ENCODE assay signal across 8 cellular contexts in genomic region chr22:46754110-46754799, GRCh38. TPM values are rescaled to one million over a fixed set of nuclear protein-coding genes. Genes with fewer than 3 reads are reported as not detected.
A peak's percentile ranks its signal among the peaks of the same experiment; 100 is the strongest.
DNase-seq lines count a peak whose midpoint lies in the region; ATAC-seq and TF ChIP-seq lines count a peak whose summit lies in the region.

No MANE protein-coding gene starts in this region.

- TF ChIP-seq CTCF in HFFc6 (IDR thresholded peaks at IDR 0.05) (no peak), WTC11 (IDR thresholded peaks at IDR 0.05) (no peak), fibroblast of villous mesenchyme (IDR thresholded peaks at IDR 0.05; ENCODE audit: insufficient read depth, low read depth, low read length) (no peak), psoas muscle (IDR thresholded peaks at IDR 0.05) (no peak), WERI-Rb-1 (IDR thresholded peaks at IDR 0.05; ENCODE audit: low read depth, low read length) (no peak)

- POLR2A ChIA-PET in WTC11 (lab: Charles Lee), result no interaction called here

- H3K36me3 Mint-ChIP-seq in HFFc6 (ENCODE audit: low read depth), result peaks cover 16% of the 10 kb centered on the region
- H3K36me3 Mint-ChIP-seq in WTC11, result peaks cover 26% of the 10 kb centered on the region

- peaks cover 48% of the 10 kb centered on the region for H3K4me1 Mint-ChIP-seq in HFFc6 (ENCODE audit: low read depth)
- no peaks in the 10 kb centered on the region; the same call in 1 of the 2 replicates for H3K4me1 Mint-ChIP-seq in WTC11

- peak overlapping the region; percentile 100 for H3K27ac Mint-ChIP-seq in HFFc6
- H3K27ac Mint-ChIP-seq in WTC11, result no peak overlapping the region

- H3K36me3 ChIP-seq in psoas muscle (ENCODE audit: insufficient read depth in 1 of 2, low read depth in 1 of 2), result no peaks in the 10 kb centered on the region
- H3K36me3 ChIP-seq in WERI-Rb-1, result no peaks in the 10 kb centered on the region

- H3K4me3 ChIP-seq in fibroblast of villous mesenchyme (ENCODE audit: low read depth, low read length) (no peak overlapping the region), psoas muscle (peak overlapping the region; percentile 46), WERI-Rb-1 (ENCODE audit: low read depth, low read length) (no peak overlapping the region)

- H3K27ac ChIP-seq in psoas muscle, result peak overlapping the region; percentile 99
- no peak overlapping the region for H3K27ac ChIP-seq in WERI-Rb-1

- peaks cover 38% of the 10 kb centered on the region for H3K4me1 ChIP-seq in psoas muscle

- ATAC-seq in WTC11 (no peak), psoas muscle (peak; percentile 87 to 92 (median 89)), HG03342 (IDR thresholded peaks at IDR 0.05; ENCODE audit: unreplicated experiment) (no peak)

- peaks cover 12% of the 10 kb centered on the region for H3K9me3 Mint-ChIP-seq in HFFc6
- peaks cover 27% of the 10 kb centered on the region for H3K9me3 Mint-ChIP-seq in WTC11

- H3K4me3 Mint-ChIP-seq in HFFc6, result peak overlapping the region; percentile 85
- no peak overlapping the region for H3K4me3 Mint-ChIP-seq in WTC11

- intact Hi-C loops in psoas muscle (cut with DNase I), result no loop called here

- CTCF ChIA-PET in WTC11 (lab: Charles Lee), result no interaction called here

- 4 to 9% (median 5%) methylated on average over 14 of the region's 14 CpGs for WGBS in psoas muscle, 3 donors

- no peaks in the 10 kb centered on the region for H3K27me3 ChIP-seq in psoas muscle (ENCODE audit: insufficient read depth in 3 of 3, low read length in 2 of 3)
- no peaks in the 10 kb centered on the region for H3K27me3 ChIP-seq in WERI-Rb-1 (ENCODE audit: insufficient read depth, low read depth, severe bottlenecking)

- H3K9me3 ChIP-seq in psoas muscle, result no peaks in the 10 kb centered on the region
- peaks cover 14% of the 10 kb centered on the region for H3K9me3 ChIP-seq in WERI-Rb-1 (ENCODE audit: severe bottlenecking)

- peaks cover 3% of the 10 kb centered on the region; the same call in 1 of the 2 replicates for H3K27me3 Mint-ChIP-seq in HFFc6 (ENCODE audit: insufficient read depth)
- peaks cover 2% of the 10 kb centered on the region for H3K27me3 Mint-ChIP-seq in WTC11 (ENCODE audit: low read depth)

- DNase-seq in AG08395 (ENCODE audit: low spot score) (peak; percentile 99), HFFc6 (peak; percentile 98), WTC11 (ENCODE audit: low spot score) (no peak), fibroblast of villous mesenchyme (ENCODE audit: low read depth) (peak; percentile 96), psoas muscle (peak; percentile 97 to 98), DMS153 treated with DMSO at 0.1 percent for 48 hours (lab: John Stamatoyannopoulos, UW; ENCODE audit: unreplicated experiment) (no peak), WERI-Rb-1 (no peak)

TF ChIP-seq in WTC11, 78 proteins besides CTCF, POLR2A, EP300 and RAD21:
- TF ChIP-seq GABPB1 (CRISPR knock-in tag; IDR thresholded peaks at IDR 0.05) (peak; percentile 50), AFF4 (CRISPR knock-in tag; IDR thresholded peaks at IDR 0.05; ENCODE audit: borderline replicate concordance) (no peak), AR (CRISPR knock-in tag; IDR thresholded peaks at IDR 0.05) (no peak), ATF3 (CRISPR knock-in tag; conservative IDR thresholded peaks at IDR 0.05) (no peak), ERG (CRISPR knock-in tag; IDR thresholded peaks at IDR 0.05) (no peak)

RNA-seq across cellular contexts. Expression of gene TBC1D22A, which starts 8.2 kb away (rescaled TPM):
- 10 to 100 TPM; 20.4 to 24.1 (median 22.2) TPM for total RNA-seq in HFFc6 (2021; fragmentation: NEBNext Ultra II Directional; extraction: Animal tissue kit (Norgen Biotek cat#: 25700))
- total RNA-seq in WTC11 (2021), result 18.1 to 21.0 TPM (median 19.1 TPM) in 3 replicates
- total RNA-seq in fibroblast of villous mesenchyme, result 12.5 and 14.5 TPM in 2 replicates
- total RNA-seq in psoas muscle, result 10 to 100 TPM; 15.7 to 25.0 (median 20.6) TPM
- 10 to 100 TPM; 11.7 to 19.0 (median 14.8) TPM for polyA plus RNA-seq in psoas muscle

RNA-seq across cellular contexts. Expression of gene CERK, which starts 16.2 kb away (rescaled TPM):
- total RNA-seq in HFFc6 (2021; fragmentation: NEBNext Ultra II Directional; extraction: Animal tissue kit (Norgen Biotek cat#: 25700)), result 10 to 100 TPM; 49.1 to 54.8 (median 52.0) TPM
- 45.6 to 50.2 TPM (median 49.7 TPM) in 3 replicates for total RNA-seq in WTC11 (2021)
- 37.7 and 38.9 TPM in 2 replicates for total RNA-seq in fibroblast of villous mesenchyme
- 10 to 100 TPM; 26.9 to 38.1 (median 33.9) TPM for total RNA-seq in psoas muscle
- polyA plus RNA-seq in psoas muscle, result 10 to 100 TPM; 13.0 to 26.8 (median 24.8) TPM

Comparison
In these comparisons a context has a peak if more than half of its experiments do, and no peak if none do; other contexts are left out.
1. DNase-seq: peak in AG08395 (single experiment), HFFc6 (single experiment), fibroblast of villous mesenchyme (single experiment) and psoas muscle (2 of 2); none in WTC11 (single experiment), DMS153 treated with DMSO at 0.1 percent for 48 hours (single experiment) and WERI-Rb-1 (single experiment).
2. ATAC-seq: peak in psoas muscle (4 of 4); none in WTC11 (single experiment) and HG03342 (single experiment).